ENCODE assay signal across 19 cellular contexts in the genomic region with DNA sequence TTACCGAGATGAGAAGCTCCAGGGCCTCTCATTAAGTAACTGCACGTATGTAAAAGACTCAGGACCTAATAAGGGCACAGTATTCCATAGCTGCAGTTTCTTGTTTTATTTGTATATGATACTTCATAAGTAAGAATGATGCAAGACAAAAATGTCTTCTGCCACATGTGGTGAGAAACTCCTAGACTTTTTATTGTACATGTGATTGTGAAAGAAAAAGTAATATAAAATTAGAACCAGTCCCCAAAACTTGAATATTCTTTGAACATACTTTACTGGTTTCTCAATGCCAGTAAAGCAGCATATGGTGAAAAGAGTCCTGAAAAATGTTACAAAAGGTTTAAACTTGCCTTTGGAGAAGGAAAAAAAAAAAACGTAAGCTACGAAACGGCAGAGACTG.
"Had no signal": no experiment of that assay in that cellular context is flagged by ENCODE, and none has a peak within 500 bp of the region (broad histone marks: within the 10 kb centered on the region; RNA-seq: fewer than 3 reads in every experiment).

No MANE protein-coding gene starts in this region.

- H3K27me3 ChIP-seq: tibial artery had no signal

- H3K36me3 Mint-ChIP-seq: activated CD4-positive, alpha-beta memory T cell treated with anti-CD3 and anti-CD28 coated beads for 36 hours; naive thymus-derived CD4-positive, alpha-beta T cell had no signal

- H3K27ac Mint-ChIP-seq: activated CD4-positive, alpha-beta memory T cell treated with anti-CD3 and anti-CD28 coated beads for 36 hours; activated naive CD4-positive, alpha-beta T cell treated with anti-CD3 and anti-CD28 coated beads for 36 hours; naive thymus-derived CD4-positive, alpha-beta T cell; progenitor cell of endocrine pancreas; stimulated activated naive CD8-positive, alpha-beta T cell treated with anti-CD3 and anti-CD28 coated beads, Interleukin-15, amount 100 ng/mL, for 72 hours; T-helper 17 cell had no signal

- H3K9me3 ChIP-seq: lower lobe of right lung, tibial artery had no signal

- H3K27ac ChIP-seq: lower lobe of right lung, tibial artery had no signal

- H3K4me3 Mint-ChIP-seq: activated CD4-positive, alpha-beta memory T cell treated with anti-CD3 and anti-CD28 coated beads for 36 hours; activated naive CD4-positive, alpha-beta T cell treated with anti-CD3 and anti-CD28 coated beads for 36 hours; activated naive CD8-positive, alpha-beta T cell treated with anti-CD3 and anti-CD28 coated beads, Interleukin-2, amount 10 ng/mL, durations not matched to agents 7 days and 5 days; naive thymus-derived CD4-positive, alpha-beta T cell; stimulated activated naive CD8-positive, alpha-beta T cell treated with anti-CD3 and anti-CD28 coated beads, Interleukin-15, amount 100 ng/mL, for 72 hours; T-helper 17 cell had no signal

- H3K4me1 Mint-ChIP-seq: stimulated activated naive CD8-positive, alpha-beta T cell treated with anti-CD3 and anti-CD28 coated beads, Interleukin-15, amount 100 ng/mL, for 72 hours; T-helper 17 cell had no signal

- H3K9me3 Mint-ChIP-seq: activated CD4-positive, alpha-beta memory T cell treated with anti-CD3 and anti-CD28 coated beads for 36 hours; activated naive CD4-positive, alpha-beta T cell treated with anti-CD3 and anti-CD28 coated beads for 36 hours; activated naive CD8-positive, alpha-beta T cell treated with anti-CD3 and anti-CD28 coated beads, Interleukin-2, amount 10 ng/mL, durations not matched to agents 7 days and 5 days; naive thymus-derived CD4-positive, alpha-beta T cell; stimulated activated naive CD8-positive, alpha-beta T cell treated with anti-CD3 and anti-CD28 coated beads, Interleukin-15, amount 100 ng/mL, for 72 hours had no signal

- DNase-seq: activated CD4-positive, alpha-beta memory T cell treated with anti-CD3 and anti-CD28 coated beads for 36 hours; activated CD4-positive, alpha-beta T cell treated with anti-CD3 and anti-CD28 coated beads for 4 hours; activated CD4-positive, CD25-positive, alpha-beta regulatory T cell; activated effector memory CD4-positive, alpha-beta T cell treated with Interleukin-2 at 50 U/mL for 16 hours; activated naive CD4-positive, alpha-beta T cell treated with anti-CD3 and anti-CD28 coated beads for 36 hours; activated naive CD8-positive, alpha-beta T cell treated with anti-CD3 and anti-CD28 coated beads, Interleukin-2, amount 10 ng/mL, durations not matched to agents 7 days and 5 days; activated T-cell treated with anti-CD3 and anti-CD28 coated beads, Interleukin-2, amount 50 U/mL, for 48 hours; amygdala; effector memory CD4-positive, alpha-beta T cell; lower lobe of right lung; naive thymus-derived CD4-positive, alpha-beta T cell; stimulated activated CD4-positive, alpha-beta T cell treated with anti-CD3 and anti-CD28 coated beads, Interleukin-12 subunit alpha, Interleukin-12 subunit beta, amount 100 ng/mL, for 4 hours; stimulated activated naive CD8-positive, alpha-beta T cell treated with anti-CD3 and anti-CD28 coated beads, Interleukin-15, amount 100 ng/mL, for 72 hours; SW 1271; T-helper 17 cell; tibial artery had no signal

- H3K27me3 Mint-ChIP-seq: activated CD4-positive, alpha-beta memory T cell treated with anti-CD3 and anti-CD28 coated beads for 36 hours; progenitor cell of endocrine pancreas had no signal

- H3K4me1 ChIP-seq: lower lobe of right lung, tibial artery had no signal

- ATAC-seq: esophagus mucosa; left lobe of liver; lower lobe of right lung; naive thymus-derived CD4-positive, alpha-beta T cell; stimulated activated naive CD8-positive, alpha-beta T cell treated with anti-CD3 and anti-CD28 coated beads, Interleukin-15, amount 100 ng/mL, for 72 hours; T-helper 17 cell had no signal

- H3K4me3 ChIP-seq: lower lobe of right lung, tibial artery had no signal
